ENCODE assay signal across 9 cellular contexts in the genomic region with DNA sequence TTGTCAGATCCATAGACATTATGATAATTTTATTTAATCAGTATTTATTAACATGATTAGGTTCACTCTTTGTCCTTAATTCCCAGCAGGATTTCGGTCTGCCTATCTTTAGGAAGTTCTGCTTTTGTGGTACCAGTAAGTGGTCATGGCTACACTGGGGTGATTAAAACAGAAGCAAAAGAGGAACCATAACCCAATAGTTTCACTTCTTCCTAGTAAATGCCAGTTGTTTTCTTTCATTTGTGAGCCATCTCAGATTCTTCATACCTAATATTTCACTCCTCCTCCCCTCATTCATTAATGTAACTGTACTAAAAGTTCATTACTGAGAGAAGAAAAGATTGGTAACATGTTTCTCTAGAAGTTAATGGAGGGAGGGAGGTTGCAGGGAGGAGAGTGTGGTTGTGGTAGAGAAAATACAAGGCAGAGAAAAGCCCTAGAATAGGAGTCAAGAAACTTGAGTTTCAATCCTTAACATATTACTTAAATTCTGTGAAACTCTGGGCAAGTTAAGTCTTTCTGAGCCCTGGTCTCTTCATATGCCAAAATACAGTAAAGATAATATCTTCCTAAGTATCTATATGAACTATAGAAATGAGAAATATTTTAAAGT.
DNase-seq lines count a peak whose midpoint lies in the region; ATAC-seq and TF ChIP-seq lines count a peak whose summit lies in the region.
"Had no signal": no experiment of that assay in that cellular context is flagged by ENCODE, and none has a peak within 500 bp of the region (broad histone marks: within the 10 kb centered on the region; RNA-seq: fewer than 3 reads in every experiment).

No MANE protein-coding gene starts in this region.

- H3K27ac Mint-ChIP-seq in activated T-helper 2 cell treated with anti-CD3 and anti-CD28 coated beads, Interferon-gamma antibody, Interleukin-2, Interleukin-4, amounts not matched to agents 10 μg/mL and 5 μg/mL and 100 μg/mL, durations not matched to agents 14 hours and 24 hours and 36 hours = peak overlapping the region; percentile 36

- TF ChIP-seq CTCF in GM10248 (IDR thresholded peaks at IDR 0.05; ENCODE audit: control extremely low read depth, extremely low read depth, low read depth, missing control alignments) = no peak

- POLR2A ChIA-PET in GM10248 (lab: Yijun Ruan, JAX) = interaction anchor here (0.6 kb wide), 1 partner anchor 131 kb away, joined by 3 read pairs; no protein-coding TSS in a partner anchor

- ATAC-seq in GM19468 (IDR thresholded peaks at IDR 0.05; ENCODE audit: extremely low read depth, unreplicated experiment) (peak; percentile 69), HG03342 (IDR thresholded peaks at IDR 0.05; ENCODE audit: unreplicated experiment) (peak; percentile 94), SK-N-SH treated with all-trans-retinoic acid at 6 μM for 48 hours (no peak)

- peaks cover 14% of the 10 kb centered on the region for H3K4me1 Mint-ChIP-seq in activated T-helper 2 cell treated with anti-CD3 and anti-CD28 coated beads, Interferon-gamma antibody, Interleukin-2, Interleukin-4, amounts not matched to agents 10 μg/mL and 5 μg/mL and 100 μg/mL, durations not matched to agents 14 hours and 24 hours and 36 hours (ENCODE audit: low read depth)

- intact Hi-C loops in activated T-helper 2 cell treated with anti-CD3 and anti-CD28 coated beads, Interferon-gamma antibody, Interleukin-2, Interleukin-4, amounts not matched to agents 10 μg/mL and 5 μg/mL and 100 μg/mL, durations not matched to agents 14 hours and 24 hours and 36 hours (cut with micrococcal nuclease) = no loop called here

- H3K36me3 Mint-ChIP-seq in activated T-helper 2 cell treated with anti-CD3 and anti-CD28 coated beads, Interferon-gamma antibody, Interleukin-2, Interleukin-4, amounts not matched to agents 10 μg/mL and 5 μg/mL and 100 μg/mL, durations not matched to agents 14 hours and 24 hours and 36 hours (ENCODE audit: low read depth) = peaks cover 54% of the 10 kb centered on the region

- H3K4me3 Mint-ChIP-seq in activated T-helper 2 cell treated with anti-CD3 and anti-CD28 coated beads, Interferon-gamma antibody, Interleukin-2, Interleukin-4, amounts not matched to agents 10 μg/mL and 5 μg/mL and 100 μg/mL, durations not matched to agents 14 hours and 24 hours and 36 hours (ENCODE audit: low read depth) = no peak overlapping the region

- CTCF ChIA-PET in GM10248 (lab: Yijun Ruan, JAX) = interaction anchor here (1.7 kb wide), 1 partner anchor 13 kb away, joined by 5 read pairs; no protein-coding TSS in a partner anchor

- peaks cover 4% of the 10 kb centered on the region for H3K9me3 Mint-ChIP-seq in activated T-helper 2 cell treated with anti-CD3 and anti-CD28 coated beads, Interferon-gamma antibody, Interleukin-2, Interleukin-4, amounts not matched to agents 10 μg/mL and 5 μg/mL and 100 μg/mL, durations not matched to agents 14 hours and 24 hours and 36 hours

- DNase-seq in GM10248 (ENCODE audit: extremely low spot score) (peak; percentile 60), NK-92 (lab: John Stamatoyannopoulos, UW; ENCODE audit: unreplicated experiment) (no peak), NCI-H2081 (lab: John Stamatoyannopoulos, UW) (no peak)
- DNase-seq in activated T-helper 2 cell treated with anti-CD3 and anti-CD28 coated beads, Interferon-gamma antibody, Interleukin-2, Interleukin-4, amounts not matched to agents 10 μg/mL and 5 μg/mL and 100 μg/mL, durations not matched to agents 14 hours and 24 hours and 36 hours (ENCODE audit: low spot score) = no peak
- DNase-seq in stimulated activated CD4-positive, alpha-beta T cell treated with anti-CD3 and anti-CD28 coated beads, Interleukin-12 subunit alpha, Interleukin-12 subunit beta, amount 100 ng/mL, for 4 hours = no peak
- DNase-seq: cerebellar nuclear complex had no signal

- H3K27me3 Mint-ChIP-seq in activated T-helper 2 cell treated with anti-CD3 and anti-CD28 coated beads, Interferon-gamma antibody, Interleukin-2, Interleukin-4, amounts not matched to agents 10 μg/mL and 5 μg/mL and 100 μg/mL, durations not matched to agents 14 hours and 24 hours and 36 hours (ENCODE audit: low read depth) = no peaks in the 10 kb centered on the region

TF ChIP-seq in SK-N-SH treated with all-trans-retinoic acid at 6 μM for 48 hours, 23 proteins besides CTCF, POLR2A, EP300 and RAD21:
- TF ChIP-seq ZFP3 (CRISPR knock-in tag; IDR thresholded peaks at IDR 0.05) (no peak), ESRRG (CRISPR knock-in tag; IDR thresholded peaks at IDR 0.05) (no peak), ZNF8 (CRISPR knock-in tag; IDR thresholded peaks at IDR 0.05) (no peak), TCF4 (CRISPR knock-in tag; IDR thresholded peaks at IDR 0.05; ENCODE audit: borderline replicate concordance) (no peak), ZNF565 (CRISPR knock-in tag; conservative IDR thresholded peaks at IDR 0.05; ENCODE audit: low read depth) (no peak), RARB (CRISPR knock-in tag; IDR thresholded peaks at IDR 0.05) (no peak), ZFP30 (CRISPR knock-in tag; IDR thresholded peaks at IDR 0.05) (no peak), OSR1 (CRISPR knock-in tag; IDR thresholded peaks at IDR 0.05) (no peak), ISL1 (CRISPR knock-in tag; IDR thresholded peaks at IDR 0.05) (no peak)
- TF ChIP-seq, protein P1, sequence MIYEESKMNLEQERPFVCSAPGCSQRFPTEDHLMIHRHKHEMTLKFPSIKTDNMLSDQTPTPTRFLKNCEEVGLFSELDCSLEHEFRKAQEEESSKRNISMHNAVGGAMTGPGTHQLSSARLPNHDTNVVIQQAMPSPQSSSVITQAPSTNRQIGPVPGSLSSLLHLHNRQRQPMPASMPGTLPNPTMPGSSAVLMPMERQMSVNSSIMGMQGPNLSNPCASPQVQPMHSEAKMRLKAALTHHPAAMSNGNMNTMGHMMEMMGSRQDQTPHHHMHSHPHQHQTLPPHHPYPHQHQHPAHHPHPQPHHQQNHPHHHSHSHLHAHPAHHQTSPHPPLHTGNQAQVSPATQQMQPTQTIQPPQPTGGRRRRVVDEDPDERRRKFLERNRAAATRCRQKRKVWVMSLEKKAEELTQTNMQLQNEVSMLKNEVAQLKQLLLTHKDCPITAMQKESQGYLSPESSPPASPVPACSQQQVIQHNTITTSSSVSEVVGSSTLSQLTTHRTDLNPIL (CRISPR knock-in tag; IDR thresholded peaks at IDR 0.05; ENCODE audit: low read depth) = no peak
- TF ChIP-seq, protein P2, sequence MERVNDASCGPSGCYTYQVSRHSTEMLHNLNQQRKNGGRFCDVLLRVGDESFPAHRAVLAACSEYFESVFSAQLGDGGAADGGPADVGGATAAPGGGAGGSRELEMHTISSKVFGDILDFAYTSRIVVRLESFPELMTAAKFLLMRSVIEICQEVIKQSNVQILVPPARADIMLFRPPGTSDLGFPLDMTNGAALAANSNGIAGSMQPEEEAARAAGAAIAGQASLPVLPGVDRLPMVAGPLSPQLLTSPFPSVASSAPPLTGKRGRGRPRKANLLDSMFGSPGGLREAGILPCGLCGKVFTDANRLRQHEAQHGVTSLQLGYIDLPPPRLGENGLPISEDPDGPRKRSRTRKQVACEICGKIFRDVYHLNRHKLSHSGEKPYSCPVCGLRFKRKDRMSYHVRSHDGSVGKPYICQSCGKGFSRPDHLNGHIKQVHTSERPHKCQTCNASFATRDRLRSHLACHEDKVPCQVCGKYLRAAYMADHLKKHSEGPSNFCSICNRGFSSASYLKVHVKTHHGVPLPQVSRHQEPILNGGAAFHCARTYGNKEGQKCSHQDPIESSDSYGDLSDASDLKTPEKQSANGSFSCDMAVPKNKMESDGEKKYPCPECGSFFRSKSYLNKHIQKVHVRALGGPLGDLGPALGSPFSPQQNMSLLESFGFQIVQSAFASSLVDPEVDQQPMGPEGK (CRISPR knock-in tag; IDR thresholded peaks at IDR 0.05; ENCODE audit: borderline replicate concordance) = no peak
- TF ChIP-seq, protein P3, sequence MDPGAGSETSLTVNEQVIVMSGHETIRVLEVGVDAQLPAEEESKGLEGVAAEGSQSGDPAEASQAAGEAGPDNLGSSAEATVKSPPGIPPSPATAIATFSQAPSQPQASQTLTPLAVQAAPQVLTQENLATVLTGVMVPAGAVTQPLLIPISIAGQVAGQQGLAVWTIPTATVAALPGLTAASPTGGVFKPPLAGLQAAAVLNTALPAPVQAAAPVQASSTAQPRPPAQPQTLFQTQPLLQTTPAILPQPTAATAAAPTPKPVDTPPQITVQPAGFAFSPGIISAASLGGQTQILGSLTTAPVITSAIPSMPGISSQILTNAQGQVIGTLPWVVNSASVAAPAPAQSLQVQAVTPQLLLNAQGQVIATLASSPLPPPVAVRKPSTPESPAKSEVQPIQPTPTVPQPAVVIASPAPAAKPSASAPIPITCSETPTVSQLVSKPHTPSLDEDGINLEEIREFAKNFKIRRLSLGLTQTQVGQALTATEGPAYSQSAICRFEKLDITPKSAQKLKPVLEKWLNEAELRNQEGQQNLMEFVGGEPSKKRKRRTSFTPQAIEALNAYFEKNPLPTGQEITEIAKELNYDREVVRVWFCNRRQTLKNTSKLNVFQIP (CRISPR knock-in tag; IDR thresholded peaks at IDR 0.05; ENCODE audit: borderline replicate concordance, low read depth) = no peak
